ENCODE assay signal across 2 cellular contexts in genomic region chr16:85835227-85835751, GRCh38.
TF ChIP-seq lines count a peak whose summit lies in the region.

No MANE protein-coding gene starts in this region.

TF ChIP-seq in A549, 52 proteins besides CTCF, POLR2A, EP300 and RAD21:
- TF ChIP-seq FOXS1 (CRISPR knock-in tag; IDR thresholded peaks at IDR 0.05) (no peak), CHD4 (IDR thresholded peaks at IDR 0.05; ENCODE audit: borderline replicate concordance) (no peak), TP53 (CRISPR knock-in tag; IDR thresholded peaks at IDR 0.05) (no peak), CBX2 (IDR thresholded peaks at IDR 0.05; ENCODE audit: borderline replicate concordance, low read depth) (no peak)
- TF ChIP-seq, protein P1, sequence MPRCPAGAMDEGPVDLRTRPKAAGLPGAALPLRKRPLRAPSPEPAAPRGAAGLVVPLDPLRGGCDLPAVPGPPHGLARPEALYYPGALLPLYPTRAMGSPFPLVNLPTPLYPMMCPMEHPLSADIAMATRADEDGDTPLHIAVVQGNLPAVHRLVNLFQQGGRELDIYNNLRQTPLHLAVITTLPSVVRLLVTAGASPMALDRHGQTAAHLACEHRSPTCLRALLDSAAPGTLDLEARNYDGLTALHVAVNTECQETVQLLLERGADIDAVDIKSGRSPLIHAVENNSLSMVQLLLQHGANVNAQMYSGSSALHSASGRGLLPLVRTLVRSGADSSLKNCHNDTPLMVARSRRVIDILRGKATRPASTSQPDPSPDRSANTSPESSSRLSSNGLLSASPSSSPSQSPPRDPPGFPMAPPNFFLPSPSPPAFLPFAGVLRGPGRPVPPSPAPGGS (IDR thresholded peaks at IDR 0.05), result no peak
TF ChIP-seq in A549: peak in this region for 0.

TF ChIP-seq in HepG2, 621 proteins besides CTCF, POLR2A, EP300 and RAD21:
- TF ChIP-seq ETV5 (CRISPR knock-in tag; IDR thresholded peaks at IDR 0.05; ENCODE audit: borderline replicate concordance) (no peak), RAD51 (IDR thresholded peaks at IDR 0.05; ENCODE audit: borderline replicate concordance) (no peak), CHD4 (IDR thresholded peaks at IDR 0.05; ENCODE audit: borderline replicate concordance, low read length) (no peak), ZNF296 (CRISPR knock-in tag; conservative IDR thresholded peaks at IDR 0.05) (no peak), ZNF124 (CRISPR knock-in tag; IDR thresholded peaks at IDR 0.05) (no peak), KLF15 (CRISPR knock-in tag; IDR thresholded peaks at IDR 0.05; ENCODE audit: borderline replicate concordance) (no peak), ZNF614 (CRISPR knock-in tag; IDR thresholded peaks at IDR 0.05; ENCODE audit: borderline replicate concordance) (no peak), ATRX (CRISPR knock-in tag; IDR thresholded peaks at IDR 0.05; ENCODE audit: borderline replicate concordance) (no peak), ZNF572 (CRISPR knock-in tag; IDR thresholded peaks at IDR 0.05) (no peak), RCOR2 (CRISPR knock-in tag; IDR thresholded peaks at IDR 0.05) (no peak), ZNF281 (CRISPR knock-in tag; IDR thresholded peaks at IDR 0.05; ENCODE audit: borderline replicate concordance) (no peak), ZNF570 (CRISPR knock-in tag; IDR thresholded peaks at IDR 0.05; ENCODE audit: borderline replicate concordance) (no peak)
- TF ChIP-seq, protein P2, sequence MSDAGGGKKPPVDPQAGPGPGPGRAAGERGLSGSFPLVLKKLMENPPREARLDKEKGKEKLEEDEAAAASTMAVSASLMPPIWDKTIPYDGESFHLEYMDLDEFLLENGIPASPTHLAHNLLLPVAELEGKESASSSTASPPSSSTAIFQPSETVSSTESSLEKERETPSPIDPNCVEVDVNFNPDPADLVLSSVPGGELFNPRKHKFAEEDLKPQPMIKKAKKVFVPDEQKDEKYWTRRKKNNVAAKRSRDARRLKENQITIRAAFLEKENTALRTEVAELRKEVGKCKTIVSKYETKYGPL (CRISPR knock-in tag; IDR thresholded peaks at IDR 0.05), result no peak
